Comparison of ENCODE assay signal across 8 cellular contexts in the genomic region with DNA sequence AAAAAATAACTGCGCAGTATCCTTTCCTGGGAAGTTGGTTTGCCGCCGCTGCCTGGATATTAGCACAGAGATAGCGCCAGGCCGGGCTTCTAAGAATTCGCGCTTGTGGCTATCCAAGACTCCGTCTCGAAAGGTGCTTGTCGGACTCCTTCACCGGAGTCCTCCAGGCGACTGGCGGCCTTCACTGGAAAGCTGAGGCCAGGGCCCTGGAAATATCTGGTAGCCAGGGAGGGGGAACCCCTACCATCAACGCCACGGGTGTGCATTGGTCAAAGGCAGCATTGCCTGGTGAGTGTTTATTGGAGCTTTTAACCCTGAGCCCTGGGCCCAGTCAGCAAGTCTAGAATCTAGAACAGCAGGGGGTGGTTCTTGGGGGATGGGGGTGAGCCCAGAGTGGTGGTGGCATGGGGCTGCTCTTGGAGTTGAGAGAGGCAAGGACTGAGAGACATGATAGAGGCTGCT. TPM values are rescaled to one million over a fixed set of nuclear protein-coding genes. Genes with fewer than 3 reads are reported as not detected.
DNase-seq lines count a peak whose midpoint lies in the region; ATAC-seq and TF ChIP-seq lines count a peak whose summit lies in the region.

No MANE protein-coding gene starts in this region.

- H3K4me1 ChIP-seq in MM.1S (ENCODE audit: low read length) (peaks cover 18% of the 10 kb centered on the region), liver (ENCODE audit: control insufficient read depth in 4 of 4, insufficient read depth in 4 of 4, low read length in 3 of 4) (peaks cover 0 to 36% (median 9%) of the 10 kb centered on the region in 4 donors), thoracic aorta (ENCODE audit: control insufficient read depth in 1 of 2, low read depth in 2 of 2) (peaks cover 0 to 5% of the 10 kb centered on the region in 2 donors)

- H3K9ac ChIP-seq in MM.1S (ENCODE audit: low read length) (peak overlapping the region; percentile 95), liver (ENCODE audit: low read depth in 1 of 2, low read length in 2 of 2) (peak overlapping the region in 1 of 2 donors; percentile 59)

- no peak for TF ChIP-seq CTCF in MM.1S (IDR thresholded peaks at IDR 0.05; ENCODE audit: low read length)
- TF ChIP-seq CTCF in MCF 10A (IDR thresholded peaks at IDR 0.05; ENCODE audit: unreplicated experiment), result no peak
- TF ChIP-seq CTCF in liver (IDR thresholded peaks at IDR 0.05; ENCODE audit: low read depth, low read length, missing input control), result no peak
- TF ChIP-seq CTCF in thoracic aorta (IDR thresholded peaks at IDR 0.05), result no peak

- H3K4me3 Mint-ChIP-seq in MCF 10A (ENCODE audit: unreplicated experiment), result peak overlapping the region; percentile 94

- H3K27ac Mint-ChIP-seq in MCF 10A (ENCODE audit: low read depth, unreplicated experiment), result peak overlapping the region; percentile 64

- H3K27me3 ChIP-seq in MM.1S (replicated peaks; ENCODE audit: insufficient read depth, low read length) (no peaks in the 10 kb centered on the region), liver (ENCODE audit: control insufficient read depth in 4 of 4, insufficient read depth in 4 of 4, low read length in 3 of 4) (peaks cover 0 to 2% (median 0%) of the 10 kb centered on the region in 4 donors), thoracic aorta (replicated peaks; ENCODE audit: insufficient read depth) (no peaks in the 10 kb centered on the region)

- peak overlapping the region; percentile 85 for H3K4me2 ChIP-seq in MM.1S (ENCODE audit: low read depth, low read length)

- H3K36me3 Mint-ChIP-seq in MCF 10A (ENCODE audit: insufficient read depth, unreplicated experiment), result peaks cover 21% of the 10 kb centered on the region

- H3K9me3 ChIP-seq in MM.1S (replicated peaks; ENCODE audit: insufficient read depth, low read length), result no peaks in the 10 kb centered on the region
- H3K9me3 ChIP-seq in liver (ENCODE audit: control insufficient read depth in 4 of 4, low read length in 3 of 4), result no peaks in the 10 kb centered on the region
- no peaks in the 10 kb centered on the region for H3K9me3 ChIP-seq in thoracic aorta

- CTCF ChIA-PET in MCF 10A (lab: Yijun Ruan, JAX), result interaction anchor here (0.6 to 0.9 kb wide), 2 partner anchors 28 to 124 kb away, joined by 4 to 5 read pairs; partner anchors contain the start of gene TFE3

- peaks cover 15% of the 10 kb centered on the region for H3K4me1 Mint-ChIP-seq in MCF 10A (ENCODE audit: insufficient read depth, unreplicated experiment)

- peak; percentile 76 for DNase-seq in MM.1S
- no peak for DNase-seq in MCF 10A (ENCODE audit: unreplicated experiment)
- DNase-seq in thoracic aorta (ENCODE audit: low spot score), result no peak
- DNase-seq in GM19240 (ENCODE audit: insufficient read length, low spot score), result no peak
- no peak for DNase-seq in AG08395 (ENCODE audit: low spot score)

- peaks cover 57% of the 10 kb centered on the region for H3F3A ChIP-seq in MM.1S (ENCODE audit: insufficient read depth, low read length)

- H3K9me2 ChIP-seq in MM.1S (replicated peaks; ENCODE audit: insufficient read depth, low read length), result no peaks in the 10 kb centered on the region

- H2AFZ ChIP-seq in MM.1S (ENCODE audit: low read length), result no peak overlapping the region

- peaks cover 92% of the 10 kb centered on the region for H3K79me2 ChIP-seq in MM.1S (ENCODE audit: low read length)

- WGBS in liver, result under 1% methylated on average over 15 of the region's 15 CpGs

- H3K4me3 ChIP-seq in MM.1S (ENCODE audit: low read length) (peak overlapping the region; percentile 59), liver (ENCODE audit: low read depth in 1 of 3, low read length in 3 of 3) (peak overlapping the region in 2 of 3 donors; percentile 24 to 54), thoracic aorta (peak overlapping the region; percentile 82)

- H3K36me3 ChIP-seq in MM.1S (replicated peaks; ENCODE audit: insufficient read depth, low read length) (peaks cover 18% of the 10 kb centered on the region), liver (ENCODE audit: control insufficient read depth in 4 of 4, insufficient read depth in 3 of 4, low read depth in 1 of 4, low read length in 3 of 4) (peaks cover 0 to 16% (median 1%) of the 10 kb centered on the region in 4 donors), thoracic aorta (peaks cover 17% of the 10 kb centered on the region)

- POLR2A ChIA-PET in MCF 10A (lab: Yijun Ruan, JAX), result interaction anchor here (0.5 to 1.9 kb wide), 9 partner anchors 19 to 960 kb away, joined by 3 to 7 read pairs (median 4); partner anchors contain the start of genes HDAC6, PQBP1, TIMM17B and USP27X

- peaks cover 30% of the 10 kb centered on the region; the same call in 1 of the 2 replicates for H4K20me1 ChIP-seq in MM.1S (ENCODE audit: insufficient read depth, low read length)

- H3K27me3 Mint-ChIP-seq in MCF 10A (ENCODE audit: insufficient read depth, unreplicated experiment), result no peaks in the 10 kb centered on the region

- peak overlapping the region; percentile 98 for H3K27ac ChIP-seq in MM.1S (ENCODE audit: low read length)
- peak overlapping the region; percentile 80 to 88 for H3K27ac ChIP-seq in liver (ENCODE audit: low read depth in 1 of 2, low read length in 2 of 2)
- peak overlapping the region; percentile 82 to 91 for H3K27ac ChIP-seq in thoracic aorta

- BruUV-seq in MCF 10A (replicated peaks; lab: Mats Ljungman, UMichigan), result no TSS peak

- H3K9me3 Mint-ChIP-seq in MCF 10A (ENCODE audit: unreplicated experiment), result no peaks in the 10 kb centered on the region

- intact Hi-C loops in MCF 10A (cut with micrococcal nuclease), result loop anchor here (2.0 to 5.0 kb wide), 3 partner anchors 39 to 123 kb away; partner anchors contain the start of genes HDAC6 and TFE3

- no peak for TF ChIP-seq RAD21 in liver (IDR thresholded peaks at IDR 0.05)

- ATAC-seq in GM19035 (IDR thresholded peaks at IDR 0.05; ENCODE audit: unreplicated experiment) (peak; percentile 7), thoracic aorta (ENCODE audit: insufficient number of reproducible peaks, low FRiP score, low read depth) (peak; percentile 8), GM18858 (IDR thresholded peaks at IDR 0.05; ENCODE audit: unreplicated experiment) (no peak)

TF ChIP-seq in liver, 16 proteins besides CTCF, POLR2A, EP300 and RAD21:
- no peak for TF ChIP-seq RXRA (IDR thresholded peaks at IDR 0.05)

RNA-seq across cellular contexts. Expression of gene PIM2, which starts 0.6 kb away (rescaled TPM):
- total RNA-seq in MCF 10A (2022), result 8.0 and 9.2 TPM in 2 replicates
- 10 to 100 TPM in 1 of 2 donors, 1 to 10 TPM in 1; 5.8 to 28.3 TPM for total RNA-seq in liver
- polyA plus RNA-seq in liver, result 1 to 10 TPM; 4.5 to 8.1 TPM
- 10 to 100 TPM; 14.8 to 21.9 TPM for total RNA-seq in thoracic aorta

RNA-seq across cellular contexts. Expression of gene SLC35A2, which starts 7.9 kb away (rescaled TPM):
- total RNA-seq in MCF 10A (2022) (38.6 and 43.5 TPM in 2 replicates), liver (10 to 100 TPM; 10.0 to 15.5 TPM), thoracic aorta (10 to 100 TPM; 12.8 to 30.7 TPM)
- 10 to 100 TPM; 13.3 to 26.9 TPM for polyA plus RNA-seq in liver

RNA-seq across cellular contexts. Expression of gene PQBP1, which starts 21.7 kb away (rescaled TPM):
- total RNA-seq in MCF 10A (2022), result 126 and 150 TPM in 2 replicates
- 10 to 100 TPM; 22.0 to 34.6 TPM for total RNA-seq in liver
- 10 to 100 TPM; 40.0 to 44.3 TPM for polyA plus RNA-seq in liver
- total RNA-seq in thoracic aorta, result 10 to 100 TPM; 37.5 to 60.2 TPM

RNA-seq across cellular contexts. Expression of gene TIMM17B, which starts 21.8 kb away (rescaled TPM):
- total RNA-seq in MCF 10A (2022) (70.6 and 73.7 TPM in 2 replicates), liver (10 to 100 TPM; 22.8 to 25.9 TPM), thoracic aorta (10 to 100 TPM; 30.0 to 52.0 TPM)
- 10 to 100 TPM; 34.2 to 53.1 TPM for polyA plus RNA-seq in liver

RNA-seq across cellular contexts. Expression of gene OTUD5, which starts 38.0 kb away (rescaled TPM):
- total RNA-seq in MCF 10A (2022) (35.1 and 38.7 TPM in 2 replicates), liver (10 to 100 TPM; 17.0 to 29.3 TPM), thoracic aorta (10 to 100 TPM; 28.4 to 40.5 TPM)
- polyA plus RNA-seq in liver, result 10 to 100 TPM in 1 of 2 donors, 1 to 10 TPM in 1; 9.3 to 18.8 TPM
